ENCODE assay signal across 8 cellular contexts in genomic region chr16:65449526-65449925, GRCh38.
"Had no signal": no experiment of that assay in that cellular context is flagged by ENCODE, and none has a peak within 500 bp of the region (broad histone marks: within the 10 kb centered on the region; RNA-seq: fewer than 3 reads in every experiment).

No MANE protein-coding gene starts in this region.

- DNase-seq: H9, HFFc6, KG1 had no signal

- H2AFZ ChIP-seq: GM23338 had no signal

- H3K27ac ChIP-seq: HL-60 had no signal

- FAIRE-seq: H1, H54 had no signal

- ATAC-seq: GM23338, HCT116 had no signal

- H3K4me3 ChIP-seq: GM23338 had no signal

- H3K4me2 ChIP-seq: GM23338 had no signal
